In genomic region chr7:65006094-65006992, GRCh38 we compare ENCODE assay signal across 1 cellular context.
TF ChIP-seq lines count a peak whose summit lies in the region.

Gene ERV3-1, minus strand, starts transcription at chr7:65006687. Its CDS starts 13,661 bp downstream, at chr7:64993026.

TF ChIP-seq in HepG2, 621 proteins besides CTCF, POLR2A, EP300 and RAD21 (continued from another document and continues in another):
- peak; percentile 49; the same call in 1 of the 2 replicates for TF ChIP-seq IRF2 (CRISPR knock-in tag; IDR thresholded peaks at IDR 0.05)
- TF ChIP-seq AHR (CRISPR knock-in tag; IDR thresholded peaks at IDR 0.05): peak; percentile 54; the same call in 1 of the 2 replicates
- TF ChIP-seq BCL6 (CRISPR knock-in tag; IDR thresholded peaks at IDR 0.05): no peak; the same call in 1 of the 2 replicates
- no peak for TF ChIP-seq ZNF513 (CRISPR knock-in tag; conservative IDR thresholded peaks at IDR 0.05)
- TF ChIP-seq GPBP1L1 (CRISPR knock-in tag; IDR thresholded peaks at IDR 0.05): no peak
- no peak for TF ChIP-seq ZNF552 (CRISPR knock-in tag; IDR thresholded peaks at IDR 0.05; ENCODE audit: borderline replicate concordance)
- TF ChIP-seq ZBTB26 (CRISPR knock-in tag; IDR thresholded peaks at IDR 0.05; ENCODE audit: borderline replicate concordance): peak; percentile 56; the same call in 1 of the 2 replicates
- TF ChIP-seq ZNF747 (CRISPR knock-in tag; IDR thresholded peaks at IDR 0.05; ENCODE audit: borderline replicate concordance): 0 out of 2 replicates have a peak, but pooled peaks have one; percentile 63
- peak; percentile 12 for TF ChIP-seq TEAD3 (CRISPR knock-in tag; optimal IDR thresholded peaks at IDR 0.05; ENCODE audit: borderline replicate concordance)
- TF ChIP-seq CENPX (CRISPR knock-in tag; IDR thresholded peaks at IDR 0.05): no peak
- peak; percentile 95 for TF ChIP-seq ZNF274 (CRISPR knock-in tag; IDR thresholded peaks at IDR 0.05)
- 0 out of 2 replicates have a peak, but pooled peaks have one; percentile 75 for TF ChIP-seq AKNA (CRISPR knock-in tag; IDR thresholded peaks at IDR 0.05; ENCODE audit: borderline replicate concordance)
- TF ChIP-seq KMT2A (CRISPR knock-in tag; IDR thresholded peaks at IDR 0.05): peak; percentile 88
- no peak for TF ChIP-seq CEBPZ (IDR thresholded peaks at IDR 0.05; ENCODE audit: low read length)
- no peak for TF ChIP-seq SKIL (CRISPR knock-in tag; IDR thresholded peaks at IDR 0.05; ENCODE audit: borderline replicate concordance)
- TF ChIP-seq ZNF83 (CRISPR knock-in tag; IDR thresholded peaks at IDR 0.05; ENCODE audit: borderline replicate concordance): 0 out of 2 replicates have a peak, but pooled peaks have one; percentile 30
- TF ChIP-seq ATF6 (CRISPR knock-in tag; conservative IDR thresholded peaks at IDR 0.05): no peak
- TF ChIP-seq ARID4A (CRISPR knock-in tag; IDR thresholded peaks at IDR 0.05; ENCODE audit: borderline replicate concordance): peak; percentile 89
- no peak; the same call in 1 of the 2 replicates for TF ChIP-seq GFI1 (CRISPR knock-in tag; IDR thresholded peaks at IDR 0.05; ENCODE audit: borderline replicate concordance)
- TF ChIP-seq ZNF354B (CRISPR knock-in tag; IDR thresholded peaks at IDR 0.05): no peak
- peak; percentile 50; the same call in 1 of the 2 replicates for TF ChIP-seq ZNF280B (CRISPR knock-in tag; IDR thresholded peaks at IDR 0.05; ENCODE audit: borderline replicate concordance)
- peak in 1 of 2 experiments; percentile 53; a peak in 2 of 4 replicates for TF ChIP-seq HMGXB4 (CRISPR knock-in tag; IDR thresholded peaks at IDR 0.05; ENCODE audit: borderline replicate concordance in 1 of 2, low read depth in 1 of 2)
- TF ChIP-seq AGO2 (optimal IDR thresholded peaks at IDR 0.05; ENCODE audit: low read depth, low read length): peak; percentile 54
- TF ChIP-seq NFATC3 (CRISPR knock-in tag; IDR thresholded peaks at IDR 0.05): 0 out of 2 replicates have a peak, but pooled peaks have one; percentile 83
- no peak for TF ChIP-seq ZNF34 (CRISPR knock-in tag; IDR thresholded peaks at IDR 0.05; ENCODE audit: borderline replicate concordance)
